ENCODE assay signal across 8 cellular contexts in genomic region chr13:80030491-80030890, GRCh38.
DNase-seq lines count a peak whose midpoint lies in the region; ATAC-seq and TF ChIP-seq lines count a peak whose summit lies in the region.

No MANE protein-coding gene starts in this region.

- 30 to 47% methylated on average over 3 of the region's 3 CpGs for WGBS in lung, 2 donors

- ATAC-seq in HG03175 (IDR thresholded peaks at IDR 0.05; ENCODE audit: unreplicated experiment): peak; percentile 62
- peak; percentile 81 for ATAC-seq in WTC11
- peak; percentile 75 for ATAC-seq in lung (ENCODE audit: insufficient read depth, low FRiP score)
- ATAC-seq in effector memory CD8-positive, alpha-beta T cell (replicated peaks): no peak
- ATAC-seq in HG03025 (IDR thresholded peaks at IDR 0.05; ENCODE audit: low FRiP score, unreplicated experiment): no peak

- no peak overlapping the region for H3K27ac ChIP-seq in lung (ENCODE audit: low read depth in 1 of 2, low read length in 1 of 2)
- H3K27ac ChIP-seq in uterus: no peak overlapping the region

- H3K36me3 Mint-ChIP-seq in WTC11: no peaks in the 10 kb centered on the region
- H3K36me3 Mint-ChIP-seq in effector memory CD8-positive, alpha-beta T cell (ENCODE audit: insufficient read depth): no peaks in the 10 kb centered on the region

- H3K27me3 ChIP-seq in lung (ENCODE audit: control insufficient read depth, insufficient read depth) (no peaks in the 10 kb centered on the region), uterus (no peaks in the 10 kb centered on the region)

- no peaks in the 10 kb centered on the region for H3K9me3 ChIP-seq in lung (ENCODE audit: control insufficient read depth in 2 of 2, insufficient read depth in 1 of 2, low read length in 1 of 2)
- no peaks in the 10 kb centered on the region for H3K9me3 ChIP-seq in uterus

- no peaks in the 10 kb centered on the region for H3K27me3 Mint-ChIP-seq in WTC11 (ENCODE audit: low read depth)
- H3K27me3 Mint-ChIP-seq in effector memory CD8-positive, alpha-beta T cell: no peaks in the 10 kb centered on the region

- no peak for TF ChIP-seq POLR2A in uterus (IDR thresholded peaks at IDR 0.05)

- intact Hi-C loops in uterus (cut with DNase I; ENCODE audit: low total_unique reads): no loop called here

- H3K4me1 Mint-ChIP-seq in WTC11: no peaks in the 10 kb centered on the region
- no peaks in the 10 kb centered on the region for H3K4me1 Mint-ChIP-seq in effector memory CD8-positive, alpha-beta T cell (ENCODE audit: low read depth in 2 of 2)

- H3K36me3 ChIP-seq in lung (ENCODE audit: control insufficient read depth in 2 of 2, insufficient read depth in 2 of 2, low read length in 2 of 2) (no peaks in the 10 kb centered on the region), uterus (no peaks in the 10 kb centered on the region)

- H3K27ac Mint-ChIP-seq in WTC11: no peak overlapping the region
- no peak overlapping the region for H3K27ac Mint-ChIP-seq in effector memory CD8-positive, alpha-beta T cell

- H3K4me3 ChIP-seq in lung (no peak overlapping the region), uterus (no peak overlapping the region)

- CTCF ChIA-PET in WTC11 (lab: Charles Lee): no interaction called here

- H3K9me3 Mint-ChIP-seq in WTC11: no peaks in the 10 kb centered on the region
- H3K9me3 Mint-ChIP-seq in effector memory CD8-positive, alpha-beta T cell: no peaks in the 10 kb centered on the region

- H3K4me3 Mint-ChIP-seq in WTC11: no peak overlapping the region
- no peak overlapping the region for H3K4me3 Mint-ChIP-seq in effector memory CD8-positive, alpha-beta T cell

- TF ChIP-seq CTCF in WTC11 (IDR thresholded peaks at IDR 0.05) (no peak), lung (IDR thresholded peaks at IDR 0.05; ENCODE audit: control extremely low read depth, extremely low read depth) (no peak), uterus (IDR thresholded peaks at IDR 0.05) (no peak)

- POLR2A ChIA-PET in WTC11 (lab: Charles Lee): no interaction called here

- H3K4me1 ChIP-seq in lung (ENCODE audit: control insufficient read depth in 2 of 2, insufficient read depth in 2 of 2, low read length in 2 of 2) (no peaks in the 10 kb centered on the region), uterus (no peaks in the 10 kb centered on the region)

- DNase-seq in EH (ENCODE audit: low read depth) (peak; percentile 50), WTC11 (ENCODE audit: low spot score) (peak; percentile 16), lung (ENCODE audit: low spot score) (peak; percentile 49), KG1 (lab: John Stamatoyannopoulos, UW) (no peak), uterus (no peak)
- DNase-seq in effector memory CD8-positive, alpha-beta T cell: no peak

TF ChIP-seq in WTC11, 78 proteins besides CTCF, POLR2A, EP300 and RAD21:
- TF ChIP-seq TCF7 (CRISPR knock-in tag; IDR thresholded peaks at IDR 0.05; ENCODE audit: low read depth) (no peak), STAT6 (CRISPR knock-in tag; conservative IDR thresholded peaks at IDR 0.05; ENCODE audit: low read depth) (no peak), ZNF671 (CRISPR knock-in tag; IDR thresholded peaks at IDR 0.05) (no peak), E2F1 (CRISPR knock-in tag; IDR thresholded peaks at IDR 0.05) (no peak), HMGA2 (CRISPR knock-in tag; IDR thresholded peaks at IDR 0.05) (no peak), ZBTB43 (CRISPR knock-in tag; IDR thresholded peaks at IDR 0.05) (no peak), ELF4 (CRISPR knock-in tag; IDR thresholded peaks at IDR 0.05; ENCODE audit: low read depth) (no peak), RORB (CRISPR knock-in tag; IDR thresholded peaks at IDR 0.05) (no peak), KAT7 (CRISPR knock-in tag; IDR thresholded peaks at IDR 0.05; ENCODE audit: borderline replicate concordance) (no peak), PRDM15 (CRISPR knock-in tag; IDR thresholded peaks at IDR 0.05) (no peak)

Comparison
In these comparisons a context has a peak if more than half of its experiments do, and no peak if none do; other contexts are left out.
1. DNase-seq: peak in EH (single experiment), WTC11 (single experiment) and lung (single experiment); none in KG1 (single experiment), effector memory CD8-positive, alpha-beta T cell (0 of 3) and uterus (0 of 2).
2. ATAC-seq: peak in HG03175 (single experiment), WTC11 (single experiment) and lung (single experiment); none in effector memory CD8-positive, alpha-beta T cell (single experiment) and HG03025 (single experiment).